14 cellular contexts compared by ENCODE assay signal in the genomic region with DNA sequence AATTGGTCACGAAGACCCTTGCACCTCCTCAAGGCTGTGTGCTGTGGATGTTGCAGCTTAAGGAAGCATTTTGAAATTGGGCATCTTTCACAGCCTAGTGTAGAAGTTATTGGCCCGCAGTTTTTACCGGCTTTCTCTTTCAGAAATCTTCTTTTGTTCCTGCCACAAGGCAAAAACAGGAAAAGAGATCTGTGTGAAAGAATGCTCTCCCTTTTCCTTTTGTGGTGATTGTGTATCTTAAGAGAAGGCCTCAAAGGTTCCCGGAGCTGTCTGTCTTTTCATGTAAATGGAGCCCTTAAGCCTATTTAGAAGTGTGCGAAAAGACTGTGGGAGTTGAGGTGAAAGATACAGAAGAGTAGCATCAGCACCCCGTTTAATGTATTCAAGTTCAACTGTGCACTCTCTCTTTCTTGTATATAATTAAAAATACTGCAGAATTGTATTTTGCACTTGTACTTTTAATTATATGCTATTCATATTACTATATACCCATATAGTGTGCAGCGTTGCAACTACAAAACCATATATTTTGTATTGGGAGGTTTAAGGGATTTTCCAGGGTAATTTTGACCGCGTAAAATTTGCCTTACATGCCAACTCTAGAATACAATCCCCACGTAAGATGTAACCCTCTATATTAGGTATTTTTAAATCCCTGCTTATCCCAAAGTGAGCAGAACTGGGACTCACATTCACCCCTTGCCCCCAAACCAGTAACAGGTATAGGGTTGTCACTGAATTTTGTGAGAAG.
DNase-seq lines count a peak whose midpoint lies in the region; ATAC-seq and TF ChIP-seq lines count a peak whose summit lies in the region.
"Had no signal": no experiment of that assay in that cellular context is flagged by ENCODE, and none has a peak within 500 bp of the region (broad histone marks: within the 10 kb centered on the region; RNA-seq: fewer than 3 reads in every experiment).

No MANE protein-coding gene starts in this region.

- peak overlapping the region; percentile 62 for H3K4me3 Mint-ChIP-seq in activated naive CD4-positive, alpha-beta T cell treated with anti-CD3 and anti-CD28 coated beads, Interleukin-2, amount 50 U/mL, for 24 hours
- H3K4me3 Mint-ChIP-seq in activated CD8-positive, alpha-beta T cell treated with anti-CD3 and anti-CD28 coated beads, Interleukin-2, amount 10 ng/mL, durations not matched to agents 7 days and 5 days, result no peak overlapping the region
- no peak overlapping the region for H3K4me3 Mint-ChIP-seq in type B pancreatic cell

- CTCF ChIA-PET in activated CD8-positive, alpha-beta T cell treated with anti-CD3 and anti-CD28 coated beads, Interleukin-2, amount 10 ng/mL, durations not matched to agents 7 days and 5 days (lab: Charles Lee), result interaction anchor here (1.2 to 1.8 kb wide), 3 partner anchors 9 to 555 kb away, joined by 3 to 5 read pairs (median 4); no protein-coding TSS in a partner anchor

- no peak for TF ChIP-seq CTCF in type B pancreatic cell (conservative IDR thresholded peaks at IDR 0.05)

- H3K4me1 Mint-ChIP-seq in activated naive CD4-positive, alpha-beta T cell treated with anti-CD3 and anti-CD28 coated beads, Interleukin-2, amount 50 U/mL, for 24 hours, result peaks cover 76% of the 10 kb centered on the region
- H3K4me1 Mint-ChIP-seq in activated CD8-positive, alpha-beta T cell treated with anti-CD3 and anti-CD28 coated beads, Interleukin-2, amount 10 ng/mL, durations not matched to agents 7 days and 5 days (ENCODE audit: low read depth), result peaks cover 33% of the 10 kb centered on the region
- peaks cover 61% of the 10 kb centered on the region for H3K4me1 Mint-ChIP-seq in type B pancreatic cell (ENCODE audit: unreplicated experiment)

- no peak for DNase-seq in activated naive CD4-positive, alpha-beta T cell (lab: John Stamatoyannopoulos, UW)
- no peak for DNase-seq in activated CD8-positive, alpha-beta T cell treated with anti-CD3 and anti-CD28 coated beads, Interleukin-2, amount 10 ng/mL, durations not matched to agents 7 days and 5 days
- peak; percentile 52 for DNase-seq in iPS-NIHi7 (ENCODE audit: extremely low spot score)
- no peak for DNase-seq in type B pancreatic cell (ENCODE audit: extremely low spot score, unreplicated experiment)
- DNase-seq in NK-92 treated with Interleukin-12 subunit alpha and Interleukin-12 subunit beta, amount 100 ng/mL, for 24 hours (lab: John Stamatoyannopoulos, UW), result no peak
- DNase-seq: DMS53; effector CD4-positive, alpha-beta T cell; left ventricle myocardium superior; NCI-H1092 treated with DMSO at 0.1 percent for 48 hours; posterior cingulate gyrus had no signal

- H3K9me3 Mint-ChIP-seq in activated naive CD4-positive, alpha-beta T cell treated with anti-CD3 and anti-CD28 coated beads, Interleukin-2, amount 50 U/mL, for 24 hours, result peaks cover 6% of the 10 kb centered on the region
- H3K9me3 Mint-ChIP-seq in activated CD8-positive, alpha-beta T cell treated with anti-CD3 and anti-CD28 coated beads, Interleukin-2, amount 10 ng/mL, durations not matched to agents 7 days and 5 days (ENCODE audit: insufficient read depth), result no peaks in the 10 kb centered on the region
- H3K9me3 Mint-ChIP-seq in type B pancreatic cell, result peaks cover 5% of the 10 kb centered on the region

- no peak for ATAC-seq in activated CD8-positive, alpha-beta T cell treated with anti-CD3 and anti-CD28 coated beads, Interleukin-2, amount 10 ng/mL, durations not matched to agents 7 days and 5 days
- no peak for ATAC-seq in GM18868 (IDR thresholded peaks at IDR 0.05; ENCODE audit: unreplicated experiment)
- no peak for ATAC-seq in HG03139 (IDR thresholded peaks at IDR 0.05; ENCODE audit: unreplicated experiment)
- ATAC-seq: HCT116, left ventricle myocardium superior had no signal

- H3K27ac Mint-ChIP-seq in activated naive CD4-positive, alpha-beta T cell treated with anti-CD3 and anti-CD28 coated beads, Interleukin-2, amount 50 U/mL, for 24 hours, result peak overlapping the region; percentile 82
- peak overlapping the region; percentile 75 for H3K27ac Mint-ChIP-seq in activated CD8-positive, alpha-beta T cell treated with anti-CD3 and anti-CD28 coated beads, Interleukin-2, amount 10 ng/mL, durations not matched to agents 7 days and 5 days
- H3K27ac Mint-ChIP-seq in type B pancreatic cell, result peak overlapping the region; percentile 57

- POLR2A ChIA-PET in activated CD8-positive, alpha-beta T cell treated with anti-CD3 and anti-CD28 coated beads, Interleukin-2, amount 10 ng/mL, durations not matched to agents 7 days and 5 days (lab: Charles Lee), result no interaction called here

- H3K36me3 Mint-ChIP-seq in activated naive CD4-positive, alpha-beta T cell treated with anti-CD3 and anti-CD28 coated beads, Interleukin-2, amount 50 U/mL, for 24 hours, result no peaks in the 10 kb centered on the region
- no peaks in the 10 kb centered on the region for H3K36me3 Mint-ChIP-seq in activated CD8-positive, alpha-beta T cell treated with anti-CD3 and anti-CD28 coated beads, Interleukin-2, amount 10 ng/mL, durations not matched to agents 7 days and 5 days (ENCODE audit: low read depth)
- peaks cover 10% of the 10 kb centered on the region for H3K36me3 Mint-ChIP-seq in type B pancreatic cell

- H3K27me3 Mint-ChIP-seq in activated naive CD4-positive, alpha-beta T cell treated with anti-CD3 and anti-CD28 coated beads, Interleukin-2, amount 50 U/mL, for 24 hours, result no peaks in the 10 kb centered on the region
- no peaks in the 10 kb centered on the region for H3K27me3 Mint-ChIP-seq in activated CD8-positive, alpha-beta T cell treated with anti-CD3 and anti-CD28 coated beads, Interleukin-2, amount 10 ng/mL, durations not matched to agents 7 days and 5 days (ENCODE audit: low read depth)
- no peaks in the 10 kb centered on the region for H3K27me3 Mint-ChIP-seq in type B pancreatic cell
